In the genomic region with DNA sequence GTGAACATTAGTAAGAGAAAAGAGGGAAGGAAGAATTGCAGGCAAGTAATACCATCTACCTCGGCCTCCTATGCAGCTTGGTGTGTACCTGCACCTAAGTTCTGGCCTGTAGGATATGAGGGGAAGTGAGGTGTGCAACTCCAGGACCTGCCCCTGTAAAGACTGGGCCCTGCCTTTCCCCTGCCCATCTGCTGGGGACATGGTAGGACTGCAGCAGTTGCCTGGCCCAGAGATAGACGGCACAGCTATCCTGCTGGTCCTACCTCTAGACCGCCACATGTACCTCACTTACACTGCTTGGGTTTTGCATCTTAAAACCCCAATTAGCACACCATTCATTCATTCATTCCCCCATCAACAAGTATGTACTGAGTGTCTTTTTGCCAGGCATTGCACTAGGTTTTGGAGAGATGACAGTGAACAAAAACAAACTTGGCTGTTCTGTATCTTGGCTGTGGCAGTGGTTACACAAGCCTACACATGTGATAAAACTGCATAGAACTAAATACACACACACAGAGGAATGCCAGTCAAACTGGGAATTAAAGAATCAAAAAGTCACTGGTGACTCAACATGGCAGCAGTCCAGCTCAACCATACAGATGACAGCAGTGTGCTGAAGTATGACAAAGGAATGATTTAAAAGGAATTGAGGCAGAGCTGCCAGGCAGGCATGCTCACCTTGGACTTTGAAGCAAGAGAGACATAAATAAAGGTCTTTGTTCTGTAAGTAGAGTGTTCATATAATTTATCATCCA, we compare ENCODE assay signal across 8 cellular contexts. TPM values are rescaled to one million over a fixed set of nuclear protein-coding genes. Genes with fewer than 3 reads are reported as not detected.
A peak's percentile ranks its signal among the peaks of the same experiment; 100 is the strongest.
DNase-seq lines count a peak whose midpoint lies in the region; ATAC-seq, FAIRE-seq and TF ChIP-seq lines count a peak whose summit lies in the region.

No MANE protein-coding gene starts in this region.

- ATAC-seq in A549: peak; percentile 51 to 54; a peak in 4 of 6 replicates
- ATAC-seq in HG03039 (IDR thresholded peaks at IDR 0.05; ENCODE audit: unreplicated experiment): no peak
- ATAC-seq in GM19463 (IDR thresholded peaks at IDR 0.05; ENCODE audit: unreplicated experiment): no peak

- no peaks in the 10 kb centered on the region for H3K9me3 ChIP-seq in A549

- DNase-seq in A549 (ENCODE audit: low read depth in 1 of 2, low spot score in 1 of 2) (no peak), HT-29 (ENCODE audit: low spot score) (peak; percentile 87), dermis microvascular lymphatic vessel endothelial cell (ENCODE audit: low read depth in 2 of 2) (peak; percentile 71 to 80), MV-4-11 (lab: John Stamatoyannopoulos, UW) (no peak), D721Med (ENCODE audit: insufficient read length, low spot score) (no peak)

- peak overlapping the region; percentile 54 to 85 (median 74) for H3K27ac Mint-ChIP-seq in nephron

- H3K4me2 ChIP-seq in A549: peak overlapping the region; percentile 23; the same call in 1 of the 3 replicates

- FAIRE-seq in A549 (lab: Jason Lieb, UNC): no peak
- no peak for FAIRE-seq in D721Med (lab: Jason Lieb, UNC)

- no peak for TF ChIP-seq EP300 in A549 (IDR thresholded peaks at IDR 0.05)

- CTCF ChIA-PET in A549 (lab: Yijun Ruan, JAX): interaction anchor here (0.6 to 2.1 kb wide), 5 partner anchors 10 to 1262 kb away, joined by 3 to 10 read pairs (median 5); no protein-coding TSS in a partner anchor

- TF ChIP-seq RAD21 in A549 (conservative IDR thresholded peaks at IDR 0.05 in 1 of 2, IDR thresholded peaks at IDR 0.05 in 1 of 2): no peak

- no peak overlapping the region for H3K27ac ChIP-seq in A549

- POLR2A ChIA-PET in A549 (lab: Yijun Ruan, JAX): interaction anchor here (3.8 kb wide), 1 partner anchor 15 kb away, joined by 14 read pairs; no protein-coding TSS in a partner anchor

- WGBS in A549 (ENCODE audit: missing lambda C conversion rate): 75% methylated on average over 3 of the region's 3 CpGs

- peaks cover 16% of the 10 kb centered on the region for H3K9me3 Mint-ChIP-seq in nephron

- peak overlapping the region in 1 of 3 experiments; percentile 15 for H3K4me3 Mint-ChIP-seq in nephron

- H3K4me1 Mint-ChIP-seq in nephron: peaks cover 45% of the 10 kb centered on the region

- peaks cover 34% of the 10 kb centered on the region for H3K36me3 Mint-ChIP-seq in nephron (ENCODE audit: low read depth)

- no peak for TF ChIP-seq POLR2A in A549 (IDR thresholded peaks at IDR 0.05; ENCODE audit: low read length)

- peaks cover 5% of the 10 kb centered on the region for H3K27me3 Mint-ChIP-seq in nephron (ENCODE audit: low read depth)

- peaks cover 25% of the 10 kb centered on the region for H3K4me1 ChIP-seq in A549

- H3K4me3 ChIP-seq in A549: no peak overlapping the region

- TF ChIP-seq CTCF in A549 (IDR thresholded peaks at IDR 0.05) (no peak), nephron (IDR thresholded peaks at IDR 0.05; ENCODE audit: unreplicated experiment in 3 of 3) (no peak), D721Med (IDR thresholded peaks at IDR 0.05; ENCODE audit: insufficient read depth, missing control alignments) (no peak)

TF ChIP-seq in A549, 52 proteins besides CTCF, POLR2A, EP300 and RAD21:
- no peak for TF ChIP-seq FOXS1 (CRISPR knock-in tag; IDR thresholded peaks at IDR 0.05)
- no peak for TF ChIP-seq CEBPB (IDR thresholded peaks at IDR 0.05)
TF ChIP-seq in A549: peak in this region for 0.

RNA-seq across cellular contexts. Expression of a gene that starts 23.3 kb away (rescaled TPM):
- 53.0 and 56.3 TPM in 2 replicates for polyA plus RNA-seq in A549 (2011; rRNA removed)
- polyA plus RNA-seq in A549 (2012; cell fraction: cytosol; rRNA removed): 50.1 and 71.5 TPM in 2 replicates
- polyA plus RNA-seq in A549 (2012; cell fraction: nucleus; rRNA removed): 71.5 and 99.2 TPM in 2 replicates
- 54.6 to 63.4 TPM (median 61.8 TPM) in 3 replicates for polyA plus RNA-seq in A549 (2017; fragmentation: RNase III; extraction: RNeasy Plus Mini Kit Qiagen cat#74134 plus additional on column Dnase treatment)
- polyA minus RNA-seq in A549 (2011; rRNA and poly(A)+ RNA removed): 46.1 and 49.2 TPM in 2 replicates
- total RNA-seq in HT-29 (2014; rRNA removed; shearing (Covaris generic)): 96.1 and 102 TPM in 2 replicates
- total RNA-seq in dermis microvascular lymphatic vessel endothelial cell: 67.9 and 139 TPM in 2 replicates

RNA-seq across cellular contexts. Expression of a gene that starts 35.1 kb away (rescaled TPM):
- polyA plus RNA-seq in A549 (2011; rRNA removed) (19.2 and 23.4 TPM in 2 replicates), A549 (2017; fragmentation: RNase III; extraction: RNeasy Plus Mini Kit Qiagen cat#74134 plus additional on column Dnase treatment) (11.8 to 13.9 TPM (median 13.9 TPM) in 3 replicates)
- polyA plus RNA-seq in A549 (2012; cell fraction: cytosol; rRNA removed): 2.6 and 3.5 TPM in 2 replicates
- polyA plus RNA-seq in A549 (2012; cell fraction: nucleus; rRNA removed): 2.9 and 3.6 TPM in 2 replicates
- 9.0 and 10.8 TPM in 2 replicates for polyA minus RNA-seq in A549 (2011; rRNA and poly(A)+ RNA removed)
- total RNA-seq in HT-29 (2014; rRNA removed; shearing (Covaris generic)): 9.9 and 15.9 TPM in 2 replicates
- total RNA-seq in dermis microvascular lymphatic vessel endothelial cell: 12.4 and 12.7 TPM in 2 replicates

Comparison
In these comparisons a context has a peak if more than half of its experiments do, and no peak if none do; other contexts are left out.
1. ATAC-seq: peak in A549 (2 of 2); none in HG03039 (single experiment) and GM19463 (single experiment).
2. DNase-seq: peak in HT-29 (single experiment) and dermis microvascular lymphatic vessel endothelial cell (2 of 2); none in A549 (0 of 2), MV-4-11 (single experiment) and D721Med (single experiment).